Comparison of ENCODE assay signal across 28 cellular contexts in the genomic region with DNA sequence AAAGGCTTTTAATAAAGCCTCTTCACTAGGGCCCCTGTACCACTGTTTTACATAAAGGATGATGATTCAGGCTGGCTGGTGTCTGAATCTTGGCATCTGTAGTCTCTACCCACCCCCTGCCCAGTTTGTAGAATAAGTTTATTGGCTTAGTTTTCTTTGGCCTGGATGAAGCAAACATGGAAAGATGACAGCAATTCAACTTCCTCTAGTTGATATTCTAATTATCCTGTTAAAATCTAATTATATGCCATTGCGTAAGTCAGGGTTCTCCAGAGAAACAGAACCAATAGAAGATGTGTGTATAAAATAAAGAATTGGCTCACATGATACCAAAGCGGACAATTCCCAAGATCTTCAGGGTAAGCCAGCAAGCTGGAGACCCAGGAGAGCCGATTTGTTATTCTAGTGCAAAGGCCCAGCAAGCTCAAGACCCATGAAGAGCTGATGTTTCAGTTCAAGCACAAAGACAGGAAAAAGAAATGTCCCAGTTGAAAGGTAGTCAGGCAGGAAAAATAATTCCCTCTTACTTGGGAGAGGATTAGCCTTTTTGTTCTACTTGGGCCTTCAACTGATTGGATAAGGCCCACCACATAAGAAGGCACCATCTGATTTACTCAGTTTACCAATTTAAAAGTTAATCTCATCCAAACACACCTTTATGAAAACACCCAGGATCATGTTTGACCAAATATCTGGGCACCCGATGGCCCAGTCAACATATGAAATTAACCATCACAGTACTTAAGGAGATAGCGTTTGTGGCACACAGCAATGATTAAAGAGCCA.
"Had no signal": no experiment of that assay in that cellular context is flagged by ENCODE, and none has a peak within 500 bp of the region (broad histone marks: within the 10 kb centered on the region; RNA-seq: fewer than 3 reads in every experiment).

No MANE protein-coding gene starts in this region.

- ATAC-seq: activated CD8-positive, alpha-beta T cell treated with anti-CD3 and anti-CD28 coated beads, Interleukin-2, amount 10 ng/mL, durations not matched to agents 7 days and 5 days; activated naive CD4-positive, alpha-beta T cell treated with anti-CD3 and anti-CD28 coated beads, Interleukin-2, amount 50 U/mL, for 72 hours; activated naive CD8-positive, alpha-beta T cell treated with anti-CD3 and anti-CD28 coated beads, Interleukin-2, amount 50 U/mL, for 24 hours; T-helper 17 cell; WTC11 had no signal

- H3K27me3 ChIP-seq: breast epithelium, Peyer's patch, SJCRH30 had no signal

- H3K4me1 ChIP-seq: breast epithelium, Peyer's patch, SJCRH30 had no signal

- H3K36me3 ChIP-seq: breast epithelium, Peyer's patch, SJCRH30 had no signal

- H3K27ac ChIP-seq: breast epithelium, coronary artery, Peyer's patch, RWPE1, SJCRH30 had no signal

- H3K4me3 ChIP-seq: breast epithelium, coronary artery, Peyer's patch, SJCRH30 had no signal

- DNase-seq: activated CD4-positive, alpha-beta T cell treated with anti-CD3 and anti-CD28 coated beads for 48 hours; activated CD4-positive, alpha-beta T cell treated with anti-CD3 and anti-CD28 coated beads, Interleukin-2, amount 50 U/mL, for 4 hours; activated CD4-positive, CD25-positive, alpha-beta regulatory T cell treated with anti-CD3 and anti-CD28 coated beads, Interleukin-2, amount 50 U/mL, for 72 hours; activated CD8-positive, alpha-beta memory T cell treated with anti-CD3 and anti-CD28 coated beads, Interleukin-2, amount 50 U/mL, for 48 hours; activated CD8-positive, alpha-beta T cell treated with anti-CD3 and anti-CD28 coated beads, Interleukin-2, amount 10 ng/mL, durations not matched to agents 7 days and 5 days; activated effector memory CD4-positive, alpha-beta T cell treated with anti-CD3 and anti-CD28 coated beads, Interleukin-2, amount 50 U/mL, for 16 hours; activated naive CD4-positive, alpha-beta T cell treated with Interleukin-2 at 50 U/mL for 16 hours; activated naive CD8-positive, alpha-beta T cell treated with anti-CD3 and anti-CD28 coated beads, Interleukin-2, amount 50 U/mL, for 24 hours; activated T-cell treated with anti-CD3 and anti-CD28 coated beads, Interleukin-2, amount 50 U/mL, for 1 hour; amygdala; caudate nucleus; NCI-H1048; NCI-H1930; NCI-H2171; NCI-H2227 treated with DMSO at 0.1 percent for 48 hours; NCI-H446 treated with DMSO at 0.1 percent for 48 hours; NCI-H526; NK-92 treated with Interleukin-12 subunit alpha and Interleukin-12 subunit beta, amount 100 ng/mL, for 24 hours; Peyer's patch; Right ventricle myocardium superior; SJCRH30; T-helper 17 cell; T-helper 9 cell had no signal

- H3K9me3 ChIP-seq: breast epithelium, Peyer's patch, SJCRH30 had no signal
